Comparison of ENCODE assay signal across 1 cellular context in the genomic region with DNA sequence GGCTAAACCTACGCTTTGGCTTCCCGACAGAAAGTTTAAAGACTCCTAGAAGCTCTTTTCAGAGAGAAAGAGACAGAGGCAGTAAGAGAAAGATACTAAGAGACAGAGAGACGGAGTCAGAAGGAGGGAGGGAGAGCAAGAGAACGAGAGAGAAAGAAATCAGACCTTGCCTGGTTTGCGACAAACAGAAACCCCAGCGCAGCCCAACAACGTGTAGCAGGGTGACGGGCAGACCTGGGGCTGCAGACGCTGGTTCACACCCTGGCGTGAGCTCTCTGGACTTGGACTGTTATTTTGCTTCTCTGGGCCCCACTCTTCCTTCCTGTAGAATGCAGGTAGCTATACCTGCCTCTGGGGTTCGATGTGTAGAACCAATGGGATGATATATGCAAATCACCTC.
TF ChIP-seq lines count a peak whose summit lies in the region.

No MANE protein-coding gene starts in this region.

TF ChIP-seq in HepG2, 621 proteins besides CTCF, POLR2A, EP300 and RAD21 (continued from another document):
- TF ChIP-seq, protein P1, sequence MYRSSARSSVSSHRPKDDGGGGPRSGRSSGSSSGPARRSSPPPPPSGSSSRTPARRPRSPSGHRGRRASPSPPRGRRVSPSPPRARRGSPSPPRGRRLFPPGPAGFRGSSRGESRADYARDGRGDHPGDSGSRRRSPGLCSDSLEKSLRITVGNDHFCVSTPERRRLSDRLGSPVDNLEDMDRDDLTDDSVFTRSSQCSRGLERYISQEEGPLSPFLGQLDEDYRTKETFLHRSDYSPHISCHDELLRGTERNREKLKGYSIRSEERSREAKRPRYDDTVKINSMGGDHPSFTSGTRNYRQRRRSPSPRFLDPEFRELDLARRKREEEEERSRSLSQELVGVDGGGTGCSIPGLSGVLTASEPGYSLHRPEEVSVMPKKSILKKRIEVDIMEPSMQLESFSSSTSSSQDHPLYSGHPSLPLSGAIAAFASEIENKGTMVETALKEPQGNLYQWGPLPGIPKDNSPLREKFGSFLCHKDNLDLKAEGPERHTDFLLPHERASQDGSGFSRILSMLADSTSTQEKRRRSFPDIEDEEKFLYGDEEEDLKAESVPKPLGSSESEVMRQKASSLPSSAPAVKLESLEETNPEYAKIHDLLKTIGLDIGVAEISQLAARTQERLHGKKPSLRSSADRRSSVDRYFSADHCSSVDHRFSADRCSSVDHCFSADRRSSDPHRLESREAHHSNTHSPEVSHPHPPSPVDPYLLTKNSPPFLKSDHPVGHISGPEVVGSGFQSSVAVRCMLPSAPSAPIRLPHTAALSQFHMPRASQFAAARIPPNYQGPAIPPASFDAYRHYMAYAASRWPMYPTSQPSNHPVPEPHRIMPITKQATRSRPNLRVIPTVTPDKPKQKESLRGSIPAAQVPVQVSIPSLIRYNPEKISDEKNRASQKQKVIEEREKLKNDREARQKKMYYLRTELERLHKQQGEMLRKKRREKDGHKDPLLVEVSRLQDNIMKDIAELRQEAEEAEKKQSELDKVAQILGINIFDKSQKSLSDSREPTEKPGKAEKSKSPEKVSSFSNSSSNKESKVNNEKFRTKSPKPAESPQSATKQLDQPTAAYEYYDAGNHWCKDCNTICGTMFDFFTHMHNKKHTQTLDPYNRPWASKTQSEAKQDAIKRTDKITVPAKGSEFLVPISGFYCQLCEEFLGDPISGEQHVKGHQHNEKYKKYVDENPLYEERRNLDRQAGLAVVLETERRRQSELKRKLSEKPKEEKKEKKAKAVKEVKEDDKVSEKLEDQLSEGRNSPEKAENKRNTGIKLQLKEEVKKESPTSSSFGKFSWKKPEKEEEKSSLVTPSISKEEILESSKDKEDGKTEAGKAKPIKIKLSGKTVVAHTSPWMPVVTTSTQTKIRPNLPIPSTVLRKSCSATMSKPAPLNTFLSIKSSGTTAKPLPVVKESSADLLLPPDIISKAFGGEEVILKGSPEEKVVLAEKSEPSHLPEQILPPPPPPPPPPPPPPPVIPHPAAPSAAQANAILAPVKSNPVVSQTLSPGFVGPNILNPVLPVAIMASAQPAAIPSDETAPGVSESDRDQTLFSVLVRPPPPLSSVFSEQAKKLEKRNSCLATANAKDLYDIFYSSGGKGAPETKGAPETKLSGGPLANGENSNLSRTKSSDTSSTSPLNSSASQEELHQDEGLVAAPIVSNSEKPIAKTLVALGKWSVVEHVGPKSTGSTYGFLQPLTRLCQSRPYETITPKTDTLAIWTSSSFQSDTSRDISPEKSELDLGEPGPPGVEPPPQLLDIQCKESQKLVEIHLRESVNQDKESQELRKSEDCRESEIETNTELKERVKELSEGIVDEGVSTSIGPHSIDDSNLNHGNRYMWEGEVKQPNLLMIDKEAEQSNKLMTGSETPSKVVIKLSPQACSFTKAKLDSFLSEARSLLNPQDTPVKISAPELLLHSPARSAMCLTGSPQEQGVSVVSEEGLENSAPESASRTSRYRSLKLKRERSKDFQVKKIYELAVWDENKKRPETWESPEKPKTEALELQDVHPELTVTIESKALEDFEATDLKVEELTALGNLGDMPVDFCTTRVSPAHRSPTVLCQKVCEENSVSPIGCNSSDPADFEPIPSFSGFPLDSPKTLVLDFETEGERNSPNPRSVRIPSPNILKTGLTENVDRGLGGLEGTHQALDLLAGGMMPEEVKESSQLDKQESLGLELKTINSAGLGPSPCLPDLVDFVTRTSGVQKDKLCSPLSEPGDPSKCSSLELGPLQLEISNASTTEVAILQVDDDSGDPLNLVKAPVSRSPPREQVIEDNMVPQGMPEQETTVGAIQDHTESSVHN (CRISPR knock-in tag; IDR thresholded peaks at IDR 0.05), result no peak
- TF ChIP-seq NFRKB (IDR thresholded peaks at IDR 0.05) (no peak), RFXANK (CRISPR knock-in tag; IDR thresholded peaks at IDR 0.05) (no peak), KDM5A (IDR thresholded peaks at IDR 0.05; ENCODE audit: borderline replicate concordance, low read length) (no peak), BRCA1 (CRISPR knock-in tag; IDR thresholded peaks at IDR 0.05) (no peak), ZNF713 (CRISPR knock-in tag; IDR thresholded peaks at IDR 0.05) (no peak), ZNF260 (CRISPR knock-in tag; IDR thresholded peaks at IDR 0.05; ENCODE audit: borderline replicate concordance, low read depth) (no peak)
- TF ChIP-seq, protein P2, sequence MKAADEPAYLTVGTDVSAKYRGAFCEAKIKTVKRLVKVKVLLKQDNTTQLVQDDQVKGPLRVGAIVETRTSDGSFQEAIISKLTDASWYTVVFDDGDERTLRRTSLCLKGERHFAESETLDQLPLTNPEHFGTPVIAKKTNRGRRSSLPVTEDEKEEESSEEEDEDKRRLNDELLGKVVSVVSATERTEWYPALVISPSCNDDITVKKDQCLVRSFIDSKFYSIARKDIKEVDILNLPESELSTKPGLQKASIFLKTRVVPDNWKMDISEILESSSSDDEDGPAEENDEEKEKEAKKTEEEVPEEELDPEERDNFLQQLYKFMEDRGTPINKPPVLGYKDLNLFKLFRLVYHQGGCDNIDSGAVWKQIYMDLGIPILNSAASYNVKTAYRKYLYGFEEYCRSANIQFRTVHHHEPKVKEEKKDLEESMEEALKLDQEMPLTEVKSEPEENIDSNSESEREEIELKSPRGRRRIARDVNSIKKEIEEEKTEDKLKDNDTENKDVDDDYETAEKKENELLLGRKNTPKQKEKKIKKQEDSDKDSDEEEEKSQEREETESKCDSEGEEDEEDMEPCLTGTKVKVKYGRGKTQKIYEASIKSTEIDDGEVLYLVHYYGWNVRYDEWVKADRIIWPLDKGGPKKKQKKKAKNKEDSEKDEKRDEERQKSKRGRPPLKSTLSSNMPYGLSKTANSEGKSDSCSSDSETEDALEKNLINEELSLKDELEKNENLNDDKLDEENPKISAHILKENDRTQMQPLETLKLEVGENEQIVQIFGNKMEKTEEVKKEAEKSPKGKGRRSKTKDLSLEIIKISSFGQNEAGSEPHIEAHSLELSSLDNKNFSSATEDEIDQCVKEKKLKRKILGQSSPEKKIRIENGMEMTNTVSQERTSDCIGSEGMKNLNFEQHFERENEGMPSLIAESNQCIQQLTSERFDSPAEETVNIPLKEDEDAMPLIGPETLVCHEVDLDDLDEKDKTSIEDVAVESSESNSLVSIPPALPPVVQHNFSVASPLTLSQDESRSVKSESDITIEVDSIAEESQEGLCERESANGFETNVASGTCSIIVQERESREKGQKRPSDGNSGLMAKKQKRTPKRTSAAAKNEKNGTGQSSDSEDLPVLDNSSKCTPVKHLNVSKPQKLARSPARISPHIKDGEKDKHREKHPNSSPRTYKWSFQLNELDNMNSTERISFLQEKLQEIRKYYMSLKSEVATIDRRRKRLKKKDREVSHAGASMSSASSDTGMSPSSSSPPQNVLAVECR (CRISPR knock-in tag; IDR thresholded peaks at IDR 0.05; ENCODE audit: borderline replicate concordance), result no peak
- TF ChIP-seq, protein P3, sequence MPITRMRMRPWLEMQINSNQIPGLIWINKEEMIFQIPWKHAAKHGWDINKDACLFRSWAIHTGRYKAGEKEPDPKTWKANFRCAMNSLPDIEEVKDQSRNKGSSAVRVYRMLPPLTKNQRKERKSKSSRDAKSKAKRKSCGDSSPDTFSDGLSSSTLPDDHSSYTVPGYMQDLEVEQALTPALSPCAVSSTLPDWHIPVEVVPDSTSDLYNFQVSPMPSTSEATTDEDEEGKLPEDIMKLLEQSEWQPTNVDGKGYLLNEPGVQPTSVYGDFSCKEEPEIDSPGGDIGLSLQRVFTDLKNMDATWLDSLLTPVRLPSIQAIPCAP (CRISPR knock-in tag; IDR thresholded peaks at IDR 0.05; ENCODE audit: low read depth), result no peak
- TF ChIP-seq, protein P4, sequence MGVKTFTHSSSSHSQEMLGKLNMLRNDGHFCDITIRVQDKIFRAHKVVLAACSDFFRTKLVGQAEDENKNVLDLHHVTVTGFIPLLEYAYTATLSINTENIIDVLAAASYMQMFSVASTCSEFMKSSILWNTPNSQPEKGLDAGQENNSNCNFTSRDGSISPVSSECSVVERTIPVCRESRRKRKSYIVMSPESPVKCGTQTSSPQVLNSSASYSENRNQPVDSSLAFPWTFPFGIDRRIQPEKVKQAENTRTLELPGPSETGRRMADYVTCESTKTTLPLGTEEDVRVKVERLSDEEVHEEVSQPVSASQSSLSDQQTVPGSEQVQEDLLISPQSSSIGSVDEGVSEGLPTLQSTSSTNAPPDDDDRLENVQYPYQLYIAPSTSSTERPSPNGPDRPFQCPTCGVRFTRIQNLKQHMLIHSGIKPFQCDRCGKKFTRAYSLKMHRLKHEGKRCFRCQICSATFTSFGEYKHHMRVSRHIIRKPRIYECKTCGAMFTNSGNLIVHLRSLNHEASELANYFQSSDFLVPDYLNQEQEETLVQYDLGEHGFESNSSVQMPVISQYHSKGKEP (CRISPR knock-in tag; IDR thresholded peaks at IDR 0.05), result no peak
